ENCODE assay signal across 11 cellular contexts in the genomic region with DNA sequence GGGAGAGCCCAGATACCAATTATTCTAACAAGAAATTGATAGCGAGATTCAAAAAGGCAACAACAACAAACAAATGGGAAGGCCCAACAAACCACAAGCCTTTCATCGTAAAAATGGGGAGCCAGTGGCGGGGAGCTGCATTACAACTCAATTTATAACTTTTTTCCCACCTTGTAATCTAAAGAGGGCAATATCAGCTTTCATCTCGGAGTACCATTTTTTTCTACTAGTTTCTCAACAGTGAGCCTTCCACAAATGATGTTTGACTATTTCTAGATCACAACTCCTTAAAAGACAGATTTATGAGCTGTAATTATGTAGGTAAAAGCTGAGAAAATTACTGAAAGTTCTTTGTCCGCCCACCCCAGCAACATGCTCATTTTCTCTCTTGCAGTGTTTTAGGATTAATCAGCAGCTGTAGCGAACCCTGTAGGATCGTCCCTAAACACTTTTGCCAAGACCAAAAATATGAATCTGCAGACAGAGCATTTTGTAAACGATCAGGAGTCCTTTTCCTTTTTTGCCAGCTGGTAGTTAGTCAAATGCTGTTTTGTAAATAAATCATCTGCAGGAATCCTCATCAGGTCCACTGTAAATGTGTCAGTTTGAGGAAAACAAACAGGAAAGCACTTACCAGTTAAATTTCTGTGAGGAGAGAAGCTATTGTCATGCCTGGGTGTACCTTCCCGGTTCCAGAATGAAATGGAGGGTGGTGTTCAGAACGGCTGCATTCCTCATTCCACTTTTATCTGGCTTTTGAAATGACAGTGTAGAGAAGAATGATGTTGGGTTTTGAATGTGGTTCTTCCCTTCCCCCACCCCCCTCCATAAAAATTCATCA. TPM values are rescaled to one million over a fixed set of nuclear protein-coding genes. Genes with fewer than 3 reads are reported as not detected.
DNase-seq lines count a peak whose midpoint lies in the region; TF ChIP-seq lines count a peak whose summit lies in the region.
"Had no signal": no experiment of that assay in that cellular context is flagged by ENCODE, and none has a peak within 500 bp of the region (broad histone marks: within the 10 kb centered on the region; RNA-seq: fewer than 3 reads in every experiment).

No MANE protein-coding gene starts in this region.

- peaks cover 1% of the 10 kb centered on the region for H3K36me3 Mint-ChIP-seq in osteocyte (ENCODE audit: unreplicated experiment)
- H3K36me3 Mint-ChIP-seq in activated naive CD8-positive, alpha-beta T cell treated with anti-CD3 and anti-CD28 coated beads for 36 hours, result no peaks in the 10 kb centered on the region
- H3K36me3 Mint-ChIP-seq: activated naive CD8-positive, alpha-beta T cell treated with anti-CD3 and anti-CD28 coated beads, Interleukin-2, amount 10 ng/mL, durations not matched to agents 7 days and 5 days; stimulated activated effector memory CD8-positive, alpha-beta T cell treated with anti-CD3 and anti-CD28 coated beads, Interleukin-12 subunit alpha, Interleukin-12 subunit beta, amount 100 ng/mL, for 72 hours had no signal

- no peaks in the 10 kb centered on the region for H3K36me3 ChIP-seq in OCI-LY7 (ENCODE audit: insufficient read depth, low read length)

- no peak overlapping the region for H3K4me2 ChIP-seq in OCI-LY7 (ENCODE audit: low read length)

- H3K4me1 ChIP-seq in OCI-LY7 (ENCODE audit: insufficient read depth, low read length, poor library complexity, severe bottlenecking), result no peaks in the 10 kb centered on the region

- peaks cover 44% of the 10 kb centered on the region for H3K4me1 Mint-ChIP-seq in osteocyte (ENCODE audit: unreplicated experiment)
- no peaks in the 10 kb centered on the region for H3K4me1 Mint-ChIP-seq in activated naive CD8-positive, alpha-beta T cell treated with anti-CD3 and anti-CD28 coated beads for 36 hours
- H3K4me1 Mint-ChIP-seq: activated naive CD8-positive, alpha-beta T cell treated with anti-CD3 and anti-CD28 coated beads, Interleukin-2, amount 10 ng/mL, durations not matched to agents 7 days and 5 days; stimulated activated effector memory CD8-positive, alpha-beta T cell treated with anti-CD3 and anti-CD28 coated beads, Interleukin-12 subunit alpha, Interleukin-12 subunit beta, amount 100 ng/mL, for 72 hours had no signal

- CTCF ChIA-PET in OCI-LY7 (lab: Charles Lee; ENCODE audit: unreplicated experiment), result interaction anchor here (0.5 kb wide), 1 partner anchor 601 kb away, joined by 3 read pairs; no protein-coding TSS in a partner anchor

- H3K27ac ChIP-seq in OCI-LY7 (ENCODE audit: low read depth, low read length, poor library complexity, severe bottlenecking), result no peak overlapping the region

- peak; percentile 11 for TF ChIP-seq CTCF in epithelial cell of esophagus (IDR thresholded peaks at IDR 0.05; ENCODE audit: insufficient read depth, low read depth, low read length, missing control alignments)
- no peak for TF ChIP-seq CTCF in osteocyte (IDR thresholded peaks at IDR 0.05)
- TF ChIP-seq CTCF in OCI-LY7 (conservative IDR thresholded peaks at IDR 0.05; ENCODE audit: low read length), result no peak

- peak; percentile 35 for DNase-seq in ELR (ENCODE audit: low read depth)
- DNase-seq in NCI-H1930 (lab: John Stamatoyannopoulos, UW), result peak; percentile 28 to 50
- DNase-seq in epithelial cell of esophagus (ENCODE audit: low read depth), result no peak
- no peak for DNase-seq in osteocyte (ENCODE audit: extremely low spot score, unreplicated experiment)
- no peak for DNase-seq in activated naive CD8-positive, alpha-beta T cell treated with anti-CD3 and anti-CD28 coated beads for 36 hours
- no peak for DNase-seq in ecto neural progenitor cell (ENCODE audit: low spot score)
- no peak for DNase-seq in stimulated activated CD4-positive, alpha-beta T cell treated with anti-CD3 and anti-CD28 coated beads, Interleukin-12 subunit alpha, Interleukin-12 subunit beta, amount 100 ng/mL, for 4 hours
- DNase-seq in OCI-LY7 (ENCODE audit: low spot score), result no peak
- DNase-seq: activated naive CD8-positive, alpha-beta T cell treated with anti-CD3 and anti-CD28 coated beads, Interleukin-2, amount 10 ng/mL, durations not matched to agents 7 days and 5 days; midbrain had no signal

- intact Hi-C loops in OCI-LY7 (cut with micrococcal nuclease; ENCODE audit: unreplicated experiment), result no loop called here

- H3K79me2 ChIP-seq in OCI-LY7 (ENCODE audit: insufficient read depth, low read depth, low read length), result no peaks in the 10 kb centered on the region

- H3K9me3 Mint-ChIP-seq in osteocyte (ENCODE audit: unreplicated experiment), result no peaks in the 10 kb centered on the region
- H3K9me3 Mint-ChIP-seq in activated naive CD8-positive, alpha-beta T cell treated with anti-CD3 and anti-CD28 coated beads for 36 hours, result no peaks in the 10 kb centered on the region
- H3K9me3 Mint-ChIP-seq: stimulated activated effector memory CD8-positive, alpha-beta T cell treated with anti-CD3 and anti-CD28 coated beads, Interleukin-12 subunit alpha, Interleukin-12 subunit beta, amount 100 ng/mL, for 72 hours had no signal

- no peak overlapping the region for H2AFZ ChIP-seq in OCI-LY7 (ENCODE audit: low read length)

- no peaks in the 10 kb centered on the region for H3K9me2 ChIP-seq in OCI-LY7 (ENCODE audit: insufficient read depth, low read length)

- H3K4me3 Mint-ChIP-seq in osteocyte (ENCODE audit: unreplicated experiment), result peak overlapping the region; percentile 84
- H3K4me3 Mint-ChIP-seq in activated naive CD8-positive, alpha-beta T cell treated with anti-CD3 and anti-CD28 coated beads for 36 hours, result no peak overlapping the region
- H3K4me3 Mint-ChIP-seq: activated naive CD8-positive, alpha-beta T cell treated with anti-CD3 and anti-CD28 coated beads, Interleukin-2, amount 10 ng/mL, durations not matched to agents 7 days and 5 days; stimulated activated effector memory CD8-positive, alpha-beta T cell treated with anti-CD3 and anti-CD28 coated beads, Interleukin-12 subunit alpha, Interleukin-12 subunit beta, amount 100 ng/mL, for 72 hours had no signal

- BruUV-seq in OCI-LY7 (replicated peaks; lab: Mats Ljungman, UMichigan), result no TSS peak

- peak overlapping the region; percentile 95 for H3K27ac Mint-ChIP-seq in osteocyte (ENCODE audit: unreplicated experiment)
- H3K27ac Mint-ChIP-seq in activated naive CD8-positive, alpha-beta T cell treated with anti-CD3 and anti-CD28 coated beads for 36 hours, result no peak overlapping the region
- H3K27ac Mint-ChIP-seq: activated naive CD8-positive, alpha-beta T cell treated with anti-CD3 and anti-CD28 coated beads, Interleukin-2, amount 10 ng/mL, durations not matched to agents 7 days and 5 days; stimulated activated effector memory CD8-positive, alpha-beta T cell treated with anti-CD3 and anti-CD28 coated beads, Interleukin-12 subunit alpha, Interleukin-12 subunit beta, amount 100 ng/mL, for 72 hours had no signal

- H4K20me1 ChIP-seq in OCI-LY7 (ENCODE audit: insufficient read depth, low read length), result no peaks in the 10 kb centered on the region

- no peaks in the 10 kb centered on the region for H3K9me3 ChIP-seq in OCI-LY7 (ENCODE audit: low read length)

- H3K4me3 ChIP-seq in epithelial cell of esophagus (ENCODE audit: low read length) (peak overlapping the region; percentile 36), OCI-LY7 (ENCODE audit: low read depth, low read length, poor library complexity, severe bottlenecking) (no peak overlapping the region)

- no peaks in the 10 kb centered on the region for H3K27me3 Mint-ChIP-seq in osteocyte (ENCODE audit: unreplicated experiment)
- peaks cover 18% of the 10 kb centered on the region for H3K27me3 Mint-ChIP-seq in activated naive CD8-positive, alpha-beta T cell treated with anti-CD3 and anti-CD28 coated beads for 36 hours

- POLR2A ChIA-PET in OCI-LY7 (lab: Charles Lee), result interaction anchor here (0.6 to 1.1 kb wide), 4 partner anchors 11 to 293 kb away, joined by 3 to 7 read pairs (median 3); no protein-coding TSS in a partner anchor

RNA-seq across cellular contexts. Expression of a gene that starts 53.2 kb away (rescaled TPM):
- total RNA-seq in osteocyte (425 and 433 TPM in 2 replicates), OCI-LY7 (2022) (1,062 and 1,084 TPM in 2 replicates)
- 1,000 to 10,000 TPM; 1,128 to 1,176 TPM for total RNA-seq in activated naive CD8-positive, alpha-beta T cell treated with anti-CD3 and anti-CD28 coated beads for 36 hours
- total RNA-seq in OCI-LY7 (2014; rRNA removed; shearing (Covaris generic)), result 883 and 1,168 TPM in 2 replicates

RNA-seq across cellular contexts. Expression of a gene that starts 53.6 kb away (rescaled TPM):
- total RNA-seq in osteocyte, result 90.5 and 97.2 TPM in 2 replicates
- total RNA-seq in activated naive CD8-positive, alpha-beta T cell treated with anti-CD3 and anti-CD28 coated beads for 36 hours, result 100 to 1,000 TPM in 1 of 2 experiments, 10 to 100 TPM in 1; 95.5 to 102 TPM
- total RNA-seq in OCI-LY7 (2014; rRNA removed; shearing (Covaris generic)), result 73.4 and 81.9 TPM in 2 replicates
- total RNA-seq in OCI-LY7 (2022), result 110 and 116 TPM in 2 replicates

Comparison
In these comparisons a context has a peak if more than half of its experiments do, and no peak if none do; other contexts are left out.
1. DNase-seq: peak in ELR (single experiment) and NCI-H1930 (2 of 2); none in epithelial cell of esophagus (single experiment), osteocyte (single experiment), activated naive CD8-positive, alpha-beta T cell treated with anti-CD3 and anti-CD28 coated beads for 36 hours (single experiment), ecto neural progenitor cell (single experiment), stimulated activated CD4-positive, alpha-beta T cell treated with anti-CD3 and anti-CD28 coated beads, Interleukin-12 subunit alpha, Interleukin-12 subunit beta, amount 100 ng/mL, for 4 hours (single experiment) and OCI-LY7 (single experiment).